20 cellular contexts compared by ENCODE assay signal in the genomic region with DNA sequence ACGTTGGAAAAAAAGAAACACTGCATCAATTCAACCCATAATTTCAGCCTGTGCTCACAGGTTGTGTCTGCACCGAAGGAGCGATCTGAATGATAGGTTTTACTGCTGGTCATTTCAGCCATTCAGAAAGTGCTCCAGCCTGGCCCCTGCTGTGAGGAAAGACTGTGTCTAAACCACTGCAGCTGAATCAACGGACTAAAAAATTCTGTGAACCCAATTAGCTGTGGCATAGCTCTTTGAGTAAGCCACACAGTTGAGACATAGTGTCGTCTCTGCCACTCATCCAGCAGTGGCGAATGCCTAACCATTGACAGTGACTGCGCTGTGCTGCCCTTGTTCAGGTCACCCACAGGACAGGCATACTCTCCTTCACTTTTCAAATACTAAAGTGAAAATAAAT.
DNase-seq lines count a peak whose midpoint lies in the region; ATAC-seq, FAIRE-seq and TF ChIP-seq lines count a peak whose summit lies in the region.
"Had no signal": no experiment of that assay in that cellular context is flagged by ENCODE, and none has a peak within 500 bp of the region (broad histone marks: within the 10 kb centered on the region; RNA-seq: fewer than 3 reads in every experiment).

No MANE protein-coding gene starts in this region.

- H3K27ac ChIP-seq in astrocyte (ENCODE audit: low read depth, low read length), result no peak overlapping the region
- H3K27ac ChIP-seq: epithelial cell of prostate, pancreas, RWPE1, WERI-Rb-1 had no signal

- H3K27me3 Mint-ChIP-seq in astrocyte (ENCODE audit: low read depth, unreplicated experiment), result peaks cover 2% of the 10 kb centered on the region
- H3K27me3 Mint-ChIP-seq in activated T-cell treated with anti-CD3 and anti-CD28 coated beads, Interleukin-2, amount 50 U/mL, for 24 hours, result peaks cover 3% of the 10 kb centered on the region

- H3K27ac Mint-ChIP-seq in astrocyte (ENCODE audit: unreplicated experiment), result no peak overlapping the region
- no peak overlapping the region for H3K27ac Mint-ChIP-seq in activated T-cell treated with anti-CD3 and anti-CD28 coated beads, Interleukin-2, amount 50 U/mL, for 24 hours
- H3K27ac Mint-ChIP-seq: mesothelial cell of epicardium, T-cell had no signal

- no peak overlapping the region for H3K4me3 ChIP-seq in astrocyte (ENCODE audit: insufficient read depth, low read depth, low read length)
- H3K4me3 ChIP-seq: pancreas had no signal

- FAIRE-seq in astrocyte (lab: Jason Lieb, UNC), result no peak
- FAIRE-seq: GM12891, islet of Langerhans, pancreas, urothelium cell line had no signal

- no peaks in the 10 kb centered on the region for H3K36me3 Mint-ChIP-seq in astrocyte (ENCODE audit: low read depth, unreplicated experiment)
- H3K36me3 Mint-ChIP-seq in activated T-cell treated with anti-CD3 and anti-CD28 coated beads, Interleukin-2, amount 50 U/mL, for 24 hours (ENCODE audit: low read depth), result no peaks in the 10 kb centered on the region
- H3K36me3 Mint-ChIP-seq: mesothelial cell of epicardium, T-cell had no signal

- DNase-seq in A172 (ENCODE audit: low spot score) (peak; percentile 3), NCI-H1092 (lab: John Stamatoyannopoulos, UW) (peak; percentile 28), astrocyte (ENCODE audit: low read depth) (no peak), left lobe of liver (ENCODE audit: low spot score) (no peak), DMS79 (lab: John Stamatoyannopoulos, UW) (no peak), ACHN (no peak), Right ventricle myocardium superior (no peak)
- DNase-seq in activated T-cell treated with anti-CD3 and anti-CD28 coated beads, Interleukin-2, amount 50 U/mL, for 24 hours, result no peak
- DNase-seq: MV-4-11; NCI-H524 treated with DMSO at 0.1 percent for 48 hours; pancreas; stimulated activated naive CD8-positive, alpha-beta T cell treated with anti-CD3 and anti-CD28 coated beads, Interleukin-15, Interleukin-2, amounts not matched to agents 100 U/mL and 50 U/mL, for 24 hours; T-cell; WERI-Rb-1 had no signal

- H3K4me2 ChIP-seq in astrocyte (ENCODE audit: low read length), result peak overlapping the region; percentile 67

- peak overlapping the region; percentile 45 for H2AFZ ChIP-seq in astrocyte (ENCODE audit: low read depth, low read length)

- no peak overlapping the region for H3K4me3 Mint-ChIP-seq in astrocyte (ENCODE audit: unreplicated experiment)
- no peak overlapping the region for H3K4me3 Mint-ChIP-seq in activated T-cell treated with anti-CD3 and anti-CD28 coated beads, Interleukin-2, amount 50 U/mL, for 24 hours
- H3K4me3 Mint-ChIP-seq: mesothelial cell of epicardium, T-cell had no signal

- no peaks in the 10 kb centered on the region for H3K9me3 Mint-ChIP-seq in astrocyte (ENCODE audit: unreplicated experiment)
- no peaks in the 10 kb centered on the region for H3K9me3 Mint-ChIP-seq in activated T-cell treated with anti-CD3 and anti-CD28 coated beads, Interleukin-2, amount 50 U/mL, for 24 hours

- no peaks in the 10 kb centered on the region for H3K36me3 ChIP-seq in astrocyte (ENCODE audit: insufficient read depth, low read length)
- H3K36me3 ChIP-seq: pancreas, WERI-Rb-1 had no signal

- ATAC-seq in left lobe of liver, result peak; percentile 29
- no peak for ATAC-seq in Right ventricle myocardium superior (ENCODE audit: poor library complexity)
- ATAC-seq: pancreas; stimulated activated naive CD8-positive, alpha-beta T cell treated with anti-CD3 and anti-CD28 coated beads, Interleukin-15, Interleukin-2, amounts not matched to agents 100 U/mL and 50 U/mL, for 24 hours; T-cell had no signal

- H3K9ac ChIP-seq in astrocyte (ENCODE audit: low read length), result no peak overlapping the region

- no peaks in the 10 kb centered on the region for H3K79me2 ChIP-seq in astrocyte (ENCODE audit: insufficient read depth, low read length)

- in situ Hi-C loops in ACHN (cut with HindIII; ENCODE audit: low pct_ligation_motif_present, low pct_unique_long_range_greater_than_20kb, low sequenced_read_pairs), result no loop called here

- H4K20me1 ChIP-seq in astrocyte (ENCODE audit: insufficient read depth, low read length), result no peaks in the 10 kb centered on the region

- H3K27me3 ChIP-seq in astrocyte (ENCODE audit: insufficient read depth, low read length), result no peaks in the 10 kb centered on the region
- H3K27me3 ChIP-seq: pancreas had no signal

- no peaks in the 10 kb centered on the region for H3K4me1 ChIP-seq in astrocyte (ENCODE audit: insufficient read depth, low read length)
- H3K4me1 ChIP-seq: pancreas had no signal

- H3K4me1 Mint-ChIP-seq in astrocyte (ENCODE audit: low read depth, unreplicated experiment), result peaks cover 2% of the 10 kb centered on the region
- peaks cover 6% of the 10 kb centered on the region for H3K4me1 Mint-ChIP-seq in activated T-cell treated with anti-CD3 and anti-CD28 coated beads, Interleukin-2, amount 50 U/mL, for 24 hours (ENCODE audit: low read depth)

- TF ChIP-seq CTCF in astrocyte (IDR thresholded peaks at IDR 0.05; ENCODE audit: insufficient read depth, low read depth, low read length), result no peak

- no peaks in the 10 kb centered on the region for H3K9me3 ChIP-seq in astrocyte (ENCODE audit: insufficient read depth, low read depth, low read length)
- H3K9me3 ChIP-seq: pancreas had no signal

- intact Hi-C loops in Right ventricle myocardium superior (cut with DNase I), result no loop called here

Comparison
In these comparisons a context has a peak if more than half of its experiments do, and no peak if none do; other contexts are left out.
1. DNase-seq: peak in A172 (single experiment) and NCI-H1092 (single experiment); none in astrocyte (single experiment), left lobe of liver (single experiment), DMS79 (single experiment), ACHN (single experiment), activated T-cell treated with anti-CD3 and anti-CD28 coated beads, Interleukin-2, amount 50 U/mL, for 24 hours (single experiment) and Right ventricle myocardium superior (single experiment).